ENCODE assay signal across 11 cellular contexts in the genomic region with DNA sequence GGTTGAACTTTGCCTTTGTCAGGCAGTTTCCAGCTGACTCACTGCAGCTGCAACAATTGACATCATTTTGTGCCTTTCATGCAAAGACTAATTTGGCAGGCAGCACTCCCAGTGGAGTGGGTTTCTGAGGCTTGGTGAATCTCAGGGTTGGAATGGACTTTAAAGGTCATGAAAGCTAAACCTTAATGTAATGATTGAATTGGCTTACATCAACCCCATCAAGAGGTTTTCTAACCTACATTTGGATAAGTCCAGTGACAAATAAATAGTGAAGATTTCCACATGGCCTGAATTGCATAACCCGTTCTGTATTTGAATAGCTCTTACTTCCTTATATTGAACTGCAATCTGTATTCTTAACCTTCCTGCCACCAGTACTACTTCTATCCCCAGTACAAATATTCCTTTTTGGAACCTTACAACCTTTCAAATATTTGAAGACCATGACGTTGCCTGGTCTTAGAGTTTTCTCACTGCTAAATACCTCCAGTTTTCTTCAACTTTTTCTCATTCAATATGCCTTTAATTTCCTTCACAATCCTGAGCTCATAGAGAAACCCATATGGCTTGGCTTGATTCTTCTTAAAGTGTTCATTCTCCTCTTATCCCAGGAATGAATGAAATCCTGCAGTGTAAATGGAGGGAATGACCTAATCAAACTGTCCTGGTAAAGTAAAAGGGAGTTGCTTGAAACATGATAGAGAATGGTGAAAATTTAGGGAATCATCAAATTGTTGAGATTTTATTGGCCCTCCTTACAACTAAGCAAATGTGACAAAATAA.
DNase-seq lines count a peak whose midpoint lies in the region; ATAC-seq, FAIRE-seq and TF ChIP-seq lines count a peak whose summit lies in the region.
"Had no signal": no experiment of that assay in that cellular context is flagged by ENCODE, and none has a peak within 500 bp of the region (broad histone marks: within the 10 kb centered on the region; RNA-seq: fewer than 3 reads in every experiment).

No MANE protein-coding gene starts in this region.

- no peak overlapping the region for H3K4me3 ChIP-seq in left lung

- H3K4me1 ChIP-seq in left lung = no peaks in the 10 kb centered on the region

- no peak for FAIRE-seq in urothelium cell line (lab: Jason Lieb, UNC)
- FAIRE-seq: GM18507, kidney had no signal

- H3K36me3 Mint-ChIP-seq in brain = no peaks in the 10 kb centered on the region
- H3K36me3 Mint-ChIP-seq in CD4-positive, alpha-beta T cell (ENCODE audit: low read depth) = no peaks in the 10 kb centered on the region

- peaks cover 7% of the 10 kb centered on the region for H3K27me3 Mint-ChIP-seq in brain
- H3K27me3 Mint-ChIP-seq in CD4-positive, alpha-beta T cell = no peaks in the 10 kb centered on the region

- H3K36me3 ChIP-seq in left lung = no peaks in the 10 kb centered on the region

- no peak overlapping the region for H3K4me3 Mint-ChIP-seq in brain
- H3K4me3 Mint-ChIP-seq in CD4-positive, alpha-beta T cell = no peak overlapping the region

- CTCF ChIA-PET in CD4-positive, alpha-beta T cell (lab: Charles Lee) = no interaction called here

- intact Hi-C loops in left lung (cut with DNase I) = no loop called here
- intact Hi-C loops in CD4-positive, alpha-beta T cell (cut with DNase I, micrococcal nuclease) = no loop called here

- no peaks in the 10 kb centered on the region for H3K27me3 ChIP-seq in left lung
- no peaks in the 10 kb centered on the region for H3K27me3 ChIP-seq in CD4-positive, alpha-beta T cell (ENCODE audit: control insufficient read depth, insufficient read depth, low read length)

- POLR2A ChIA-PET in CD4-positive, alpha-beta T cell (lab: Charles Lee) = no interaction called here

- H3K27ac ChIP-seq in left lung = peak overlapping the region in 1 of 2 donors; percentile 15
- no peak overlapping the region for H3K27ac ChIP-seq in CD4-positive, alpha-beta T cell (ENCODE audit: low read depth, low read length)

- H3K4me1 Mint-ChIP-seq in brain = peaks cover 21% of the 10 kb centered on the region
- H3K4me1 Mint-ChIP-seq in CD4-positive, alpha-beta T cell (ENCODE audit: low read depth) = no peaks in the 10 kb centered on the region

- no peaks in the 10 kb centered on the region for H3K9me3 Mint-ChIP-seq in brain
- peaks cover 11% of the 10 kb centered on the region for H3K9me3 Mint-ChIP-seq in CD4-positive, alpha-beta T cell

- TF ChIP-seq CTCF in brain (conservative IDR thresholded peaks at IDR 0.05) (no peak), left lung (IDR thresholded peaks at IDR 0.05) (no peak)
- TF ChIP-seq CTCF in CD4-positive, alpha-beta T cell (IDR thresholded peaks at IDR 0.05) = no peak

- no peaks in the 10 kb centered on the region for H3K9me3 ChIP-seq in left lung
- H3K9me3 ChIP-seq in CD4-positive, alpha-beta T cell (ENCODE audit: control insufficient read depth, low read length) = no peaks in the 10 kb centered on the region

- DNase-seq in NCI-H2196 (lab: John Stamatoyannopoulos, UW; ENCODE audit: unreplicated experiment) = peak; percentile 6
- no peak for DNase-seq in NCI-H2196 treated with DMSO at 0.1 percent for 48 hours (lab: John Stamatoyannopoulos, UW; ENCODE audit: unreplicated experiment)
- DNase-seq in left lung = peak in 1 of 2 donors; percentile 34
- peak; percentile 5 for DNase-seq in urothelium cell line (ENCODE audit: low spot score)
- DNase-seq in CD4-positive, alpha-beta T cell = no peak
- no peak for DNase-seq in OCI-M2 (lab: John Stamatoyannopoulos, UW; ENCODE audit: unreplicated experiment)
- DNase-seq: kidney, NCI-H1417 treated with DMSO at 0.1 percent for 48 hours had no signal

- H3K27ac Mint-ChIP-seq in brain = peak overlapping the region in 3 of 5 experiments; percentile 5 to 77 (median 60)
- no peak overlapping the region for H3K27ac Mint-ChIP-seq in CD4-positive, alpha-beta T cell

- peak; percentile 80 for ATAC-seq in left lung
- ATAC-seq in CD4-positive, alpha-beta T cell (ENCODE audit: poor library complexity) = no peak
- ATAC-seq in GM21390 (IDR thresholded peaks at IDR 0.05; ENCODE audit: unreplicated experiment) = no peak

Comparison
In these comparisons a context has a peak if more than half of its experiments do, and no peak if none do; other contexts are left out.
1. DNase-seq: peak in NCI-H2196 (single experiment) and urothelium cell line (single experiment); none in NCI-H2196 treated with DMSO at 0.1 percent for 48 hours (single experiment), CD4-positive, alpha-beta T cell (0 of 10) and OCI-M2 (single experiment).